10 cellular contexts compared by ENCODE assay signal in genomic region chr1:50251592-50252165, GRCh38.
DNase-seq lines count a peak whose midpoint lies in the region; ATAC-seq and TF ChIP-seq lines count a peak whose summit lies in the region.
"Had no signal": no experiment of that assay in that cellular context is flagged by ENCODE, and none has a peak within 500 bp of the region (broad histone marks: within the 10 kb centered on the region; RNA-seq: fewer than 3 reads in every experiment).

No MANE protein-coding gene starts in this region.

- no peaks in the 10 kb centered on the region for H3K4me1 ChIP-seq in mucosa of descending colon (ENCODE audit: low read depth)
- H3K4me1 ChIP-seq: adrenal gland, upper lobe of left lung had no signal

- H3K36me3 Mint-ChIP-seq in progenitor cell of endocrine pancreas (ENCODE audit: insufficient read depth): no peaks in the 10 kb centered on the region
- no peaks in the 10 kb centered on the region for H3K36me3 Mint-ChIP-seq in T-cell

- H3K36me3 ChIP-seq in mucosa of descending colon (ENCODE audit: low read depth): no peaks in the 10 kb centered on the region
- H3K36me3 ChIP-seq: adrenal gland, upper lobe of left lung had no signal

- intact Hi-C loops in mucosa of descending colon (cut with DNase I, micrococcal nuclease): no loop called here

- H3K4me3 Mint-ChIP-seq in progenitor cell of endocrine pancreas (ENCODE audit: low read depth): no peak overlapping the region
- no peak overlapping the region for H3K4me3 Mint-ChIP-seq in T-cell

- H3K9me3 ChIP-seq in mucosa of descending colon: no peaks in the 10 kb centered on the region
- H3K9me3 ChIP-seq: adrenal gland, upper lobe of left lung had no signal

- ATAC-seq in GM19351 (IDR thresholded peaks at IDR 0.05; ENCODE audit: unreplicated experiment): peak; percentile 92
- peak; percentile 66 for ATAC-seq in HG03108 (IDR thresholded peaks at IDR 0.05; ENCODE audit: unreplicated experiment)
- no peak for ATAC-seq in T-cell (replicated peaks in 1 of 4)
- no peak for ATAC-seq in mucosa of descending colon

- H3K4me3 ChIP-seq in mucosa of descending colon: no peak overlapping the region
- H3K4me3 ChIP-seq: adrenal gland, upper lobe of left lung had no signal

- CTCF ChIA-PET in T-cell (lab: Charles Lee): no interaction called here

- DNase-seq in NCI-H69 (lab: John Stamatoyannopoulos, UW): peak; percentile 94
- no peak for DNase-seq in progenitor cell of endocrine pancreas (ENCODE audit: low spot score, unreplicated experiment)
- DNase-seq in T-cell: no peak
- no peak for DNase-seq in mucosa of descending colon
- no peak for DNase-seq in HCEC 1CT
- no peak for DNase-seq in H4 (ENCODE audit: low spot score)

- POLR2A ChIA-PET in T-cell (lab: Charles Lee): no interaction called here

- H3K4me1 Mint-ChIP-seq in progenitor cell of endocrine pancreas (ENCODE audit: low read depth): peaks cover 8% of the 10 kb centered on the region
- peaks cover 0 to 4% (median 0%) of the 10 kb centered on the region in 3 donors for H3K4me1 Mint-ChIP-seq in T-cell

- H3K9me3 Mint-ChIP-seq in progenitor cell of endocrine pancreas (ENCODE audit: low read depth): no peaks in the 10 kb centered on the region
- peaks cover 0 to 3% (median 0%) of the 10 kb centered on the region in 3 donors for H3K9me3 Mint-ChIP-seq in T-cell

- peaks cover 23% of the 10 kb centered on the region for H3K27me3 Mint-ChIP-seq in progenitor cell of endocrine pancreas
- H3K27me3 Mint-ChIP-seq in T-cell: peaks cover 20 to 21% of the 10 kb centered on the region in 2 donors

- H3K27ac Mint-ChIP-seq in progenitor cell of endocrine pancreas: peak overlapping the region; percentile 28
- H3K27ac Mint-ChIP-seq in T-cell: no peak overlapping the region

- no peak for TF ChIP-seq CTCF in progenitor cell of endocrine pancreas (IDR thresholded peaks at IDR 0.05; ENCODE audit: unreplicated experiment)
- no peak for TF ChIP-seq CTCF in mucosa of descending colon (IDR thresholded peaks at IDR 0.05)

Comparison
In these comparisons a context has a peak if more than half of its experiments do, and no peak if none do; other contexts are left out.
1. ATAC-seq: peak in GM19351 (single experiment) and HG03108 (single experiment); none in T-cell (0 of 4) and mucosa of descending colon (single experiment).